10 cellular contexts compared by ENCODE assay signal in genomic region chr1:36420409-36420808, GRCh38. TPM values are rescaled to one million over a fixed set of nuclear protein-coding genes. Genes with fewer than 3 reads are reported as not detected.
DNase-seq lines count a peak whose midpoint lies in the region; ATAC-seq and TF ChIP-seq lines count a peak whose summit lies in the region.
"Had no signal": no experiment of that assay in that cellular context is flagged by ENCODE, and none has a peak within 500 bp of the region (broad histone marks: within the 10 kb centered on the region; RNA-seq: fewer than 3 reads in every experiment).

No MANE protein-coding gene starts in this region.

- no peaks in the 10 kb centered on the region for H3K9me3 Mint-ChIP-seq in brain
- H3K9me3 Mint-ChIP-seq: dendritic cell treated with granulocyte-macrophage colony-stimulating factor and Interleukin-4, amounts not matched to agents 40 ng/mL and 50 ng/mL, for 4 days had no signal

- POLR2A ChIA-PET in SK-N-SH (lab: Yijun Ruan, JAX) = no interaction called here

- H2AFZ ChIP-seq in SK-N-SH (ENCODE audit: low read depth) (0 out of 2 replicates have a peak overlapping the region, but pooled peaks have one; percentile 67), Karpas-422 (ENCODE audit: low read length) (peak overlapping the region; percentile 82)

- peak overlapping the region; percentile 63 to 86 (median 83) for H3K27ac Mint-ChIP-seq in brain

- H3K4me1 ChIP-seq in SK-N-SH (ENCODE audit: control insufficient read depth in 1 of 2, insufficient read depth in 2 of 2, low read depth in 1 of 2, low read length in 1 of 2) (peaks cover 0 to 5% of the 10 kb centered on the region in 2 experiments; a peak in 2 of 4 replicates), Karpas-422 (ENCODE audit: low read length) (peaks cover 16% of the 10 kb centered on the region), ovary (ENCODE audit: insufficient read depth) (peaks cover 1% of the 10 kb centered on the region), HAP-1 (no peaks in the 10 kb centered on the region)

- H3K4me3 ChIP-seq in SK-N-SH (ENCODE audit: low read depth in 2 of 2, low read length in 1 of 2) = no peak overlapping the region
- no peak overlapping the region for H3K4me3 ChIP-seq in Karpas-422 (ENCODE audit: low read length)
- no peak overlapping the region for H3K4me3 ChIP-seq in ovary
- no peak overlapping the region for H3K4me3 ChIP-seq in HAP-1

- H3K4me3 Mint-ChIP-seq in brain = peak overlapping the region in 1 of 5 experiments; percentile 47
- H3K4me3 Mint-ChIP-seq: dendritic cell treated with granulocyte-macrophage colony-stimulating factor and Interleukin-4, amounts not matched to agents 40 ng/mL and 50 ng/mL, for 4 days had no signal

- ATAC-seq in SK-N-SH treated with all-trans-retinoic acid at 6 μM for 48 hours (no peak), GM21717 (IDR thresholded peaks at IDR 0.05; ENCODE audit: unreplicated experiment) (no peak)

- no peak for TF ChIP-seq EP300 in SK-N-SH (IDR thresholded peaks at IDR 0.05; ENCODE audit: borderline replicate concordance in 1 of 2, low read depth in 1 of 2, low read length in 1 of 2)
- TF ChIP-seq EP300 in ovary (IDR thresholded peaks at IDR 0.05) = no peak

- peaks cover 7% of the 10 kb centered on the region for H3K36me3 Mint-ChIP-seq in brain

- no peak overlapping the region for H3K9ac ChIP-seq in SK-N-SH
- peak overlapping the region; percentile 30 for H3K9ac ChIP-seq in Karpas-422 (ENCODE audit: low read length)

- DNase-seq in SK-N-SH = no peak
- no peak for DNase-seq in Karpas-422
- peak in 4 of 5 donors; percentile 40 to 63 (median 45) for DNase-seq in ovary
- no peak for DNase-seq in hippocampal formation (lab: John Stamatoyannopoulos, UW)
- no peak for DNase-seq in HAP-1 (ENCODE audit: low spot score in 2 of 2)

- H3K9me2 ChIP-seq in SK-N-SH (no peaks in the 10 kb centered on the region), Karpas-422 (replicated peaks; ENCODE audit: insufficient read depth, low read length) (no peaks in the 10 kb centered on the region)

- in situ Hi-C loops in HAP-1 (cut with MboI; ENCODE audit: low sequenced_read_pairs) = loop anchor here (5.0 kb wide), 1 partner anchor 313 kb away; no protein-coding TSS in a partner anchor

- H3K79me2 ChIP-seq in SK-N-SH (ENCODE audit: insufficient read depth) (no peaks in the 10 kb centered on the region), Karpas-422 (ENCODE audit: low read length) (no peaks in the 10 kb centered on the region)

- 0 out of 4 replicates have a peak overlapping the region, but pooled peaks of 1 of the 2 experiments have one; percentile 36 for H3K27ac ChIP-seq in SK-N-SH (ENCODE audit: low read depth in 2 of 2, low read length in 1 of 2)
- H3K27ac ChIP-seq in Karpas-422 (ENCODE audit: low read length) = no peak overlapping the region
- no peak overlapping the region for H3K27ac ChIP-seq in ovary
- H3K27ac ChIP-seq: 22Rv1 had no signal

- no peak for TF ChIP-seq RAD21 in SK-N-SH (IDR thresholded peaks at IDR 0.05; ENCODE audit: low read length)

- TF ChIP-seq POLR2A in ovary (IDR thresholded peaks at IDR 0.05) = no peak

- H3K27me3 ChIP-seq in SK-N-SH (ENCODE audit: insufficient read depth) (no peaks in the 10 kb centered on the region), Karpas-422 (ENCODE audit: low read length) (no peaks in the 10 kb centered on the region), ovary (no peaks in the 10 kb centered on the region), HAP-1 (ENCODE audit: low read depth) (no peaks in the 10 kb centered on the region)

- peaks cover 10% of the 10 kb centered on the region for H3K4me1 Mint-ChIP-seq in brain

- CTCF ChIA-PET in SK-N-SH (lab: Yijun Ruan, JAX) = interaction anchor here (0.6 to 5.3 kb wide), 31 partner anchors 9 to 327 kb away, joined by 3 to 31 read pairs (median 3); partner anchors contain the start of genes EVA1B, LSM10, STK40 and TRAPPC3

- H3K36me3 ChIP-seq in SK-N-SH (replicated peaks in 1 of 2; ENCODE audit: control insufficient read depth in 1 of 2, insufficient read depth in 2 of 2, low read length in 1 of 2) (peaks cover 0 to 16% of the 10 kb centered on the region in 2 experiments), Karpas-422 (ENCODE audit: insufficient read depth, low read length) (no peaks in the 10 kb centered on the region), ovary (no peaks in the 10 kb centered on the region), HAP-1 (replicated peaks) (no peaks in the 10 kb centered on the region)

- H3K27me3 Mint-ChIP-seq in brain = no peaks in the 10 kb centered on the region
- H3K27me3 Mint-ChIP-seq: dendritic cell treated with granulocyte-macrophage colony-stimulating factor and Interleukin-4, amounts not matched to agents 40 ng/mL and 50 ng/mL, for 4 days had no signal

- 34% methylated on average over 5 of the region's 5 CpGs for WGBS in SK-N-SH (ENCODE audit: low lambda C conversion rate)
- WGBS in ovary, 3 donors = 8 to 15% (median 9%) methylated on average over 5 of the region's 5 CpGs

- H3K9me3 ChIP-seq in SK-N-SH = no peaks in the 10 kb centered on the region
- H3K9me3 ChIP-seq in Karpas-422 (ENCODE audit: low read length) = no peaks in the 10 kb centered on the region
- no peaks in the 10 kb centered on the region for H3K9me3 ChIP-seq in ovary
- H3K9me3 ChIP-seq in HAP-1 = no peaks in the 10 kb centered on the region

- H4K20me1 ChIP-seq in SK-N-SH (ENCODE audit: insufficient read depth) (no peaks in the 10 kb centered on the region), Karpas-422 (ENCODE audit: insufficient read depth, low read depth, low read length) (no peaks in the 10 kb centered on the region)

- no peak for TF ChIP-seq CTCF in SK-N-SH (IDR thresholded peaks at IDR 0.05)
- TF ChIP-seq CTCF in brain (conservative IDR thresholded peaks at IDR 0.05) = no peak
- no peak for TF ChIP-seq CTCF in ovary (IDR thresholded peaks at IDR 0.05)

- peaks cover 4% of the 10 kb centered on the region for H3F3A ChIP-seq in SK-N-SH (replicated peaks; ENCODE audit: insufficient read depth)

- intact Hi-C loops in ovary (cut with DNase I) = loop anchor here in 2 of 4 donors (5.0 to 10.0 kb wide), 3 partner anchors 78 to 316 kb away; partner anchors contain the start of gene MAP7D1 (in 1 of the 2)

- H3K4me2 ChIP-seq in SK-N-SH (peak overlapping the region; percentile 24; the same call in 1 of the 2 replicates), Karpas-422 (ENCODE audit: low read depth, low read length, poor library complexity, severe bottlenecking) (peak overlapping the region; percentile 37)

TF ChIP-seq in SK-N-SH, 30 proteins besides CTCF, POLR2A, EP300 and RAD21 (continues in another document):
- TF ChIP-seq USF1 (IDR thresholded peaks at IDR 0.05; ENCODE audit: borderline replicate concordance, low read depth) = no peak

TF ChIP-seq in SK-N-SH treated with all-trans-retinoic acid at 6 μM for 48 hours, 23 proteins besides CTCF, POLR2A, EP300 and RAD21 (continues in another document):
- TF ChIP-seq TCF4 (CRISPR knock-in tag; IDR thresholded peaks at IDR 0.05; ENCODE audit: borderline replicate concordance) (no peak), OSR1 (CRISPR knock-in tag; IDR thresholded peaks at IDR 0.05) (no peak), POU6F1 (CRISPR knock-in tag; IDR thresholded peaks at IDR 0.05; ENCODE audit: borderline replicate concordance, low read depth) (no peak), ZNF8 (CRISPR knock-in tag; IDR thresholded peaks at IDR 0.05) (no peak), RARB (CRISPR knock-in tag; IDR thresholded peaks at IDR 0.05) (no peak)

RNA-seq across cellular contexts. Expression of gene LSM10, which starts 22.7 kb away (rescaled TPM):
- polyA plus RNA-seq in SK-N-SH (2012; rRNA removed) = 87.5 and 96.8 TPM in 2 replicates
- polyA plus RNA-seq in SK-N-SH (2012; cell fraction: cytosol; rRNA removed) = 64.7 and 79.1 TPM in 2 replicates
- 40.1 and 40.2 TPM in 2 replicates for polyA plus RNA-seq in SK-N-SH (2012; cell fraction: nucleus; rRNA removed)
- total RNA-seq in Karpas-422 (2014; rRNA removed; shearing (Covaris generic); ENCODE audit: low replicate concordance) = 19.4 and 19.5 TPM in 2 replicates
- 53.0 TPM for polyA plus RNA-seq in brain (ENCODE audit: insufficient read depth, low read depth, low replicate concordance)
- total RNA-seq in ovary = 10 to 100 TPM; 20.0 to 49.3 (median 37.8) TPM
- polyA plus RNA-seq in ovary = 10 to 100 TPM; 22.0 to 43.2 TPM

RNA-seq across cellular contexts. Expression of gene OSCP1, which starts 29.8 kb away (rescaled TPM):
- polyA plus RNA-seq in SK-N-SH (2012; rRNA removed) (11.9 and 15.2 TPM in 2 replicates), brain (ENCODE audit: insufficient read depth, low read depth, low replicate concordance) (18.0 TPM), ovary (10 to 100 TPM in 1 of 2 donors, 1 to 10 TPM in 1; 9.6 to 16.1 TPM)
- 13.2 TPM in 2 replicates for polyA plus RNA-seq in SK-N-SH (2012; cell fraction: cytosol; rRNA removed)
- polyA plus RNA-seq in SK-N-SH (2012; cell fraction: nucleus; rRNA removed) = 14.2 and 14.4 TPM in 2 replicates
- total RNA-seq in Karpas-422 (2014; rRNA removed; shearing (Covaris generic); ENCODE audit: low replicate concordance) = 11.8 and 15.0 TPM in 2 replicates
- total RNA-seq in ovary = 10 to 100 TPM in 6 of 7 donors, 1 to 10 TPM in 1; 9.1 to 27.7 (median 12.2) TPM

RNA-seq across cellular contexts. Expression of gene STK40, which starts 34.7 kb away (rescaled TPM):
- polyA plus RNA-seq in SK-N-SH (2012; rRNA removed) (39.0 and 43.3 TPM in 2 replicates), brain (ENCODE audit: insufficient read depth, low read depth, low replicate concordance) (30.6 TPM), ovary (10 to 100 TPM; 23.0 to 52.9 TPM)
- 26.2 and 35.3 TPM in 2 replicates for polyA plus RNA-seq in SK-N-SH (2012; cell fraction: cytosol; rRNA removed)
- 56.9 and 65.1 TPM in 2 replicates for polyA plus RNA-seq in SK-N-SH (2012; cell fraction: nucleus; rRNA removed)
- total RNA-seq in Karpas-422 (2014; rRNA removed; shearing (Covaris generic); ENCODE audit: low replicate concordance) = 27.0 and 44.6 TPM in 2 replicates
- 100 to 1,000 TPM in 1 of 7 donors, 10 to 100 TPM in 6; 22.9 to 104 (median 83.2) TPM for total RNA-seq in ovary

RNA-seq across cellular contexts. Expression of gene MRPS15, which starts 43.8 kb away (rescaled TPM):
- polyA plus RNA-seq in SK-N-SH (2012; rRNA removed) (64.2 and 75.1 TPM in 2 replicates), brain (ENCODE audit: insufficient read depth, low read depth, low replicate concordance) (104 TPM), ovary (10 to 100 TPM; 52.1 to 83.5 TPM)
- 85.3 and 93.6 TPM in 2 replicates for polyA plus RNA-seq in SK-N-SH (2012; cell fraction: cytosol; rRNA removed)
- 39.3 and 42.8 TPM in 2 replicates for polyA plus RNA-seq in SK-N-SH (2012; cell fraction: nucleus; rRNA removed)
- total RNA-seq in Karpas-422 (2014; rRNA removed; shearing (Covaris generic); ENCODE audit: low replicate concordance) = 86.7 and 108 TPM in 2 replicates
- total RNA-seq in ovary = 10 to 100 TPM; 30.9 to 48.8 (median 37.8) TPM

Comparison
In these comparisons a context has a peak if more than half of its experiments do, and no peak if none do; other contexts are left out.
1. DNase-seq: peak in ovary (4 of 5); none in SK-N-SH (single experiment), Karpas-422 (single experiment), hippocampal formation (0 of 2) and HAP-1 (0 of 2).